ENCODE assay signal across 18 cellular contexts in genomic region chr20:21184810-21185209, GRCh38. TPM values are rescaled to one million over a fixed set of nuclear protein-coding genes. Genes with fewer than 3 reads are reported as not detected.
DNase-seq lines count a peak whose midpoint lies in the region; ATAC-seq and TF ChIP-seq lines count a peak whose summit lies in the region.
"Had no signal": no experiment of that assay in that cellular context is flagged by ENCODE, and none has a peak within 500 bp of the region (broad histone marks: within the 10 kb centered on the region; RNA-seq: fewer than 3 reads in every experiment).

No MANE protein-coding gene starts in this region.

- H3K9me3 ChIP-seq in IMR-90 (ENCODE audit: control insufficient read depth, insufficient read depth, low read length) (no peaks in the 10 kb centered on the region), ascending aorta (no peaks in the 10 kb centered on the region), transverse colon (no peaks in the 10 kb centered on the region)
- H3K9me3 ChIP-seq: BLaER1 treated with 17β-estradiol and CSF1 and Interleukin-3, amounts not matched to agents 10 nM and 100 nM; esophagus muscularis mucosa; prostate gland had no signal

- peaks cover 0 to 3% of the 10 kb centered on the region in 2 experiments; a peak in 2 of 4 replicates for H3K79me1 ChIP-seq in IMR-90 (ENCODE audit: low read depth in 1 of 2, low read length in 2 of 2)

- no CpG with 5 or more reads among the region's 3 CpGs for WGBS in IMR-90 (ENCODE audit: extremely low coverage in 2 of 2, insufficient read length in 1 of 2), 2 experiments
- 95 to 100% methylated on average over 3 of the region's 3 CpGs for WGBS in transverse colon (ENCODE audit: low coverage in 1 of 2), 2 donors

- H3K4me1 ChIP-seq in IMR-90 (ENCODE audit: control insufficient read depth, insufficient read depth, low read length): peaks cover 9% of the 10 kb centered on the region
- H3K4me1 ChIP-seq in ascending aorta: peaks cover 0 to 14% of the 10 kb centered on the region in 2 donors
- peaks cover 0 to 12% (median 10%) of the 10 kb centered on the region in 4 donors for H3K4me1 ChIP-seq in transverse colon
- H3K4me1 ChIP-seq: prostate gland had no signal

- H2BK15ac ChIP-seq in IMR-90 (ENCODE audit: low read depth, low read length): no peak overlapping the region

- H4K20me1 ChIP-seq in IMR-90 (ENCODE audit: insufficient read depth, low read length): no peaks in the 10 kb centered on the region
- H4K20me1 ChIP-seq: BLaER1 treated with 17β-estradiol and CSF1 and Interleukin-3, amounts not matched to agents 10 nM and 100 nM had no signal

- no peaks in the 10 kb centered on the region for H3K27me3 ChIP-seq in IMR-90 (ENCODE audit: control insufficient read depth, insufficient read depth, low read length)
- no peaks in the 10 kb centered on the region for H3K27me3 ChIP-seq in ascending aorta
- H3K27me3 ChIP-seq in transverse colon: no peaks in the 10 kb centered on the region
- H3K27me3 ChIP-seq: BLaER1 treated with 17β-estradiol and CSF1 and Interleukin-3, amounts not matched to agents 10 nM and 100 nM; esophagus muscularis mucosa had no signal

- H3K4me3 ChIP-seq in IMR-90 (ENCODE audit: insufficient read depth, low read depth, low read length) (no peak overlapping the region), ascending aorta (no peak overlapping the region), transverse colon (no peak overlapping the region)
- H3K4me3 ChIP-seq: BLaER1 treated with 17β-estradiol and CSF1 and Interleukin-3, amounts not matched to agents 10 nM and 100 nM; esophagus muscularis mucosa; prostate gland had no signal

- TF ChIP-seq RAD21 in IMR-90 (IDR thresholded peaks at IDR 0.05; ENCODE audit: low read length): no peak

- no peak overlapping the region for H3K23ac ChIP-seq in IMR-90 (ENCODE audit: low read depth, low read length)

- H2AK9ac ChIP-seq in IMR-90 (replicated peaks; ENCODE audit: low read depth, low read length, poor library complexity): no peak overlapping the region

- no peak overlapping the region for H3K18ac ChIP-seq in IMR-90 (ENCODE audit: low read depth, low read length)

- H4K91ac ChIP-seq in IMR-90 (ENCODE audit: insufficient read depth, low read depth, low read length): no peak overlapping the region

- no peak overlapping the region for H3K9ac ChIP-seq in IMR-90 (ENCODE audit: low read depth, low read length)
- H3K9ac ChIP-seq: BLaER1 treated with 17β-estradiol and CSF1 and Interleukin-3, amounts not matched to agents 10 nM and 100 nM had no signal

- intact Hi-C loops in IMR-90 (cut with micrococcal nuclease): loop anchor here (5.0 kb wide), 1 partner anchor 58 kb away; the partner anchor contains the start of gene KIZ
- intact Hi-C loops in ascending aorta (cut with DNase I): loop anchor here (5.0 kb wide), 1 partner anchor 117 kb away; the partner anchor contains the start of gene XRN2
- intact Hi-C loops in transverse colon (cut with DNase I; ENCODE audit: low total_unique reads): no loop called here

- H3K36me3 ChIP-seq in IMR-90 (ENCODE audit: control insufficient read depth, insufficient read depth, low read length) (no peaks in the 10 kb centered on the region), ascending aorta (no peaks in the 10 kb centered on the region), transverse colon (no peaks in the 10 kb centered on the region)
- H3K36me3 ChIP-seq: prostate gland had no signal

- CTCF ChIA-PET in IMR-90 (lab: Yijun Ruan, JAX): no interaction called here

- no peak overlapping the region for H3K14ac ChIP-seq in IMR-90 (replicated peaks; ENCODE audit: low read depth, low read length)

- in situ Hi-C loops in IMR-90 (cut with MboI; ENCODE audit: low sequenced_read_pairs) (no loop called here), transverse colon (cut with MboI; ENCODE audit: low pct_ligation_motif_present in 1 of 4, low pct_unique_long_range_greater_than_20kb in 1 of 4, low sequenced_read_pairs in 3 of 4) (no loop called here)

- dilution Hi-C loops in IMR-90 (cut with HindIII; ENCODE audit: low sequenced_read_pairs, unreplicated experiment): no loop called here

- H3K27ac ChIP-seq in IMR-90 (ENCODE audit: insufficient read depth, low read length): no peak overlapping the region
- peak overlapping the region; percentile 55 to 79 for H3K27ac ChIP-seq in ascending aorta
- H3K27ac ChIP-seq in transverse colon: peak overlapping the region; percentile 36 to 78 (median 54)
- H3K27ac ChIP-seq: BLaER1 treated with 17β-estradiol and CSF1 and Interleukin-3, amounts not matched to agents 10 nM and 100 nM; esophagus muscularis mucosa; prostate gland had no signal

- POLR2A ChIA-PET in IMR-90 (lab: Charles Lee; ENCODE audit: unreplicated experiment): no interaction called here

- no peak for ATAC-seq in IMR-90 (ENCODE audit: low read depth)
- ATAC-seq: left ventricle myocardium superior had no signal

- H3K9me1 ChIP-seq in IMR-90 (ENCODE audit: insufficient read depth, low read length): peaks cover 10% of the 10 kb centered on the region; the same call in 1 of the 2 replicates

- no peak overlapping the region for H2BK120ac ChIP-seq in IMR-90 (ENCODE audit: low read depth, low read length)

- H3K4me2 ChIP-seq in IMR-90 (ENCODE audit: low read depth, low read length): no peak overlapping the region
- H3K4me2 ChIP-seq: BLaER1 treated with 17β-estradiol and CSF1 and Interleukin-3, amounts not matched to agents 10 nM and 100 nM had no signal

- TF ChIP-seq CTCF in IMR-90 (conservative IDR thresholded peaks at IDR 0.05; ENCODE audit: low read depth, low read length): no peak
- TF ChIP-seq CTCF in ascending aorta (IDR thresholded peaks at IDR 0.05): no peak
- TF ChIP-seq CTCF in transverse colon (IDR thresholded peaks at IDR 0.05): no peak

- TF ChIP-seq POLR2A in IMR-90 (IDR thresholded peaks at IDR 0.05; ENCODE audit: low read depth, low read length) (no peak), transverse colon (IDR thresholded peaks at IDR 0.05) (no peak)

- no peak overlapping the region for H3K56ac ChIP-seq in IMR-90 (ENCODE audit: extremely low read depth, insufficient read depth, low read length)

- no peak for TF ChIP-seq EP300 in transverse colon (IDR thresholded peaks at IDR 0.05; ENCODE audit: low read depth)

- H4K8ac ChIP-seq in IMR-90 (ENCODE audit: low read depth in 2 of 2, low read length in 2 of 2): no peak overlapping the region

- no peak overlapping the region for H3K4ac ChIP-seq in IMR-90 (ENCODE audit: low read depth, low read length)

- no peak overlapping the region for H4K5ac ChIP-seq in IMR-90 (ENCODE audit: low read depth, low read length)

- peak; percentile 25 for DNase-seq in IMR-90
- no peak for DNase-seq in ascending aorta (ENCODE audit: low spot score in 2 of 2)
- DNase-seq in glomerular visceral epithelial cell (ENCODE audit: extremely low spot score): peak; percentile 53
- DNase-seq in transverse colon: no peak
- DNase-seq in MV-4-11 (lab: John Stamatoyannopoulos, UW): no peak
- DNase-seq in NCI-H774 (lab: John Stamatoyannopoulos, UW): no peak
- no peak for DNase-seq in NCI-H1092 (lab: John Stamatoyannopoulos, UW)
- DNase-seq: activated effector memory CD4-positive, alpha-beta T cell treated with anti-CD3 and anti-CD28 coated beads, Interleukin-2, amount 50 U/mL, for 16 hours; aorta; DMS53; KG1; left ventricle myocardium superior; NCI-H187 treated with DMSO at 0.1 percent for 48 hours; NCI-H524 treated with DMSO at 0.1 percent for 48 hours; stimulated activated CD4-positive, alpha-beta T cell treated with anti-CD3 and anti-CD28 coated beads, Interleukin-15, amount 100 ng/mL, for 24 hours had no signal

- no peak overlapping the region for H2BK20ac ChIP-seq in IMR-90 (ENCODE audit: low read depth, low read length)

- no peak overlapping the region for H2AK5ac ChIP-seq in IMR-90 (ENCODE audit: low read depth, low read length)

- H2AFZ ChIP-seq in IMR-90 (replicated peaks; ENCODE audit: low read length, poor library complexity): no peak overlapping the region

- BruUV-seq in IMR-90 (replicated peaks; lab: Mats Ljungman, UMichigan): no TSS peak

- H2BK5ac ChIP-seq in IMR-90 (ENCODE audit: low read depth, low read length, poor library complexity, severe bottlenecking): no peak overlapping the region

TF ChIP-seq in IMR-90, 13 proteins besides CTCF, POLR2A, EP300 and RAD21:
- peak; percentile 87 for TF ChIP-seq CEBPB (IDR thresholded peaks at IDR 0.05; ENCODE audit: low read depth, low read length)
- no peak for TF ChIP-seq RCOR1 (IDR thresholded peaks at IDR 0.05; ENCODE audit: insufficient replicate concordance, low read length)
- no peak for TF ChIP-seq MAZ (IDR thresholded peaks at IDR 0.05; ENCODE audit: borderline replicate concordance, low read depth, low read length)
- no peak for TF ChIP-seq USF2 (IDR thresholded peaks at IDR 0.05; ENCODE audit: low read depth, low read length)
- no peak for TF ChIP-seq RFX5 (IDR thresholded peaks at IDR 0.05; ENCODE audit: low read depth, low read length)
- no peak for TF ChIP-seq CHD1 (IDR thresholded peaks at IDR 0.05; ENCODE audit: low read depth, low read length)
- no peak for TF ChIP-seq BHLHE40 (IDR thresholded peaks at IDR 0.05; ENCODE audit: low read depth, low read length)

RNA-seq across cellular contexts. Expression of gene KIZ, which starts 58.9 kb away (rescaled TPM):
- 14.0 and 15.6 TPM in 2 replicates for total RNA-seq in IMR-90 (2012; rRNA removed)
- polyA plus RNA-seq in IMR-90 (2012; rRNA removed): 7.8 and 9.9 TPM in 2 replicates
- 6.5 and 12.2 TPM in 2 replicates for polyA plus RNA-seq in IMR-90 (2012; cell fraction: cytosol; rRNA removed)
- 21.5 and 38.9 TPM in 2 replicates for polyA plus RNA-seq in IMR-90 (2012; cell fraction: nucleus; rRNA removed; ENCODE audit: low replicate concordance)
- 7.8 TPM for total RNA-seq in ascending aorta
- 10 to 100 TPM; 24.3 to 95.9 (median 36.9) TPM for total RNA-seq in transverse colon

Comparison
In these comparisons a context has a peak if more than half of its experiments do, and no peak if none do; other contexts are left out.
1. DNase-seq: peak in IMR-90 (single experiment) and glomerular visceral epithelial cell (single experiment); none in ascending aorta (0 of 2), transverse colon (single experiment), MV-4-11 (single experiment), NCI-H774 (single experiment) and NCI-H1092 (single experiment).